Comparison of ENCODE assay signal across 10 cellular contexts in the genomic region with DNA sequence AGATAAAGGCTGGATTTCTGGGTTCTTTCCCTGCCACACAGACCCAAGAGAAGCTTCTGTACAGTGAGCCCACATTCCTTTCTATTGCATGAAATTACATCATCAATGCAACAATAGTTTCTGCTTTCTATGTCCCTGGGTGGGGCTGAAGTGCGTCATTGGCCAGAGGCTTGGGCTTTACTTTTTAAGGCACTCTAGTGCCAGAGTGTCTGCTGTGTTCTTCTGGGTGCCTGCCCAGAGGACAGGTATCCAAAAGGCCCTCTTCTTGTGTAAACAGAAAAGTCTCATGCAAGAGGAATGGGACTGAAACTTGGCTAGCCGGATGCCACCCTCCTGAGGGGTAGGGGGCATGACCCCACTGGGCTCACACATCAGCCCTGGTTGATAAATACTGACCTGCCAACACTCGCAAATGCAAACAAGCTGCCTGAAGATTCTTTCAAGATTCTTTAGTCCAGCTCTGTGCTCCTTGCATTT. TPM values are rescaled to one million over a fixed set of nuclear protein-coding genes. Genes with fewer than 3 reads are reported as not detected.
DNase-seq lines count a peak whose midpoint lies in the region; ATAC-seq and TF ChIP-seq lines count a peak whose summit lies in the region.
"Had no signal": no experiment of that assay in that cellular context is flagged by ENCODE, and none has a peak within 500 bp of the region (broad histone marks: within the 10 kb centered on the region; RNA-seq: fewer than 3 reads in every experiment).

No MANE protein-coding gene starts in this region.

- H3K36me3 ChIP-seq in heart right ventricle (no peaks in the 10 kb centered on the region), suprapubic skin (no peaks in the 10 kb centered on the region)

- DNase-seq in HS-27A (ENCODE audit: low read depth) (peak; percentile 94), SW 1271 (lab: John Stamatoyannopoulos, UW) (peak; percentile 88 to 91), heart right ventricle (peak in 1 of 2 donors; percentile 15), suprapubic skin (ENCODE audit: low spot score in 2 of 2) (peak; percentile 82 to 89), GOT3 (lab: John Stamatoyannopoulos, UW) (no peak), medulla oblongata (ENCODE audit: extremely low spot score) (no peak)
- DNase-seq in stimulated activated CD4-positive, alpha-beta T cell treated with anti-CD3 and anti-CD28 coated beads, Interleukin-2, amount 100 ng/mL, for 48 hours = no peak

- no peak for TF ChIP-seq POLR2A in suprapubic skin (IDR thresholded peaks at IDR 0.05)

- intact Hi-C loops in heart right ventricle (cut with DNase I) = no loop called here

- WGBS in heart right ventricle, 2 donors = 63 to 75% methylated on average over 3 of the region's 3 CpGs
- 52% methylated on average over 3 of the region's 3 CpGs for WGBS in suprapubic skin

- ATAC-seq in heart right ventricle = peak in 5 of 8 donors; percentile 30 to 65 (median 52)
- no peak for ATAC-seq in HG03439 (IDR thresholded peaks at IDR 0.05; ENCODE audit: unreplicated experiment)
- ATAC-seq: GM23338, left colon had no signal

- H3K4me3 ChIP-seq in heart right ventricle (no peak overlapping the region), suprapubic skin (no peak overlapping the region)
- H3K4me3 ChIP-seq: GM23338 had no signal

- H3K9me3 ChIP-seq in heart right ventricle = no peaks in the 10 kb centered on the region
- no peaks in the 10 kb centered on the region for H3K9me3 ChIP-seq in suprapubic skin

- peak; percentile 95 for TF ChIP-seq EP300 in suprapubic skin (IDR thresholded peaks at IDR 0.05)

- peak overlapping the region in 5 of 10 donors; percentile 21 to 69 (median 65) for H3K27ac ChIP-seq in heart right ventricle
- H3K27ac ChIP-seq in suprapubic skin = peak overlapping the region; percentile 87

- H3K27me3 ChIP-seq in heart right ventricle (peaks cover 0 to 35% (median 18%) of the 10 kb centered on the region in 7 donors), suprapubic skin (no peaks in the 10 kb centered on the region)

- TF ChIP-seq CTCF in heart right ventricle (IDR thresholded peaks at IDR 0.05) (no peak), suprapubic skin (IDR thresholded peaks at IDR 0.05) (no peak)

- H3K4me1 ChIP-seq in heart right ventricle (peaks cover 0 to 32% (median 10%) of the 10 kb centered on the region in 9 donors), suprapubic skin (peaks cover 34% of the 10 kb centered on the region)

RNA-seq across cellular contexts. Expression of a gene that starts 5.9 kb away (rescaled TPM):
- total RNA-seq in heart right ventricle = under 1 TPM in 1 of 10 donors, not detected in 9; 0.19 TPM
- under 1 TPM in 1 of 2 donors, not detected in 1; 0.01 TPM for polyA plus RNA-seq in heart right ventricle
- total RNA-seq in suprapubic skin = 100 to 1,000 TPM in 1 of 4 donors, 10 to 100 TPM in 2, 1 to 10 TPM in 1; 1.0 to 289 (median 37.0) TPM
- total RNA-seq: GM23338 had no signal

RNA-seq across cellular contexts. Expression of a gene that starts 11.0 kb away (rescaled TPM):
- total RNA-seq in heart right ventricle = not detected
- not detected for polyA plus RNA-seq in heart right ventricle
- 100 to 1,000 TPM in 1 of 4 donors, 10 to 100 TPM in 2, under 1 TPM in 1; 0.72 to 346 (median 21.0) TPM for total RNA-seq in suprapubic skin
- total RNA-seq: GM23338, left colon had no signal
- polyA plus RNA-seq: GM23338 had no signal

RNA-seq across cellular contexts. Expression of a gene that starts 40.8 kb away (rescaled TPM):
- not detected for total RNA-seq in heart right ventricle
- not detected for polyA plus RNA-seq in heart right ventricle
- 10 to 100 TPM in 3 of 4 donors, not detected in 1; 10.3 to 97.1 (median 33.9) TPM for total RNA-seq in suprapubic skin
- total RNA-seq: GM23338, left colon had no signal
- polyA plus RNA-seq: GM23338 had no signal

RNA-seq across cellular contexts. Expression of a gene that starts 47.3 kb away (rescaled TPM):
- 10 to 100 TPM in 1 of 10 donors, 1 to 10 TPM in 4, under 1 TPM in 2, not detected in 3; 0.59 to 10.8 (median 2.3) TPM for total RNA-seq in heart right ventricle
- polyA plus RNA-seq in heart right ventricle = 1 to 10 TPM in 1 of 2 donors, under 1 TPM in 1; 0.88 to 1.4 TPM
- total RNA-seq in suprapubic skin = 100 to 1,000 TPM in 3 of 4 donors, 10 to 100 TPM in 1; 95.8 to 176 (median 123) TPM

Comparison
In these comparisons a context has a peak if more than half of its experiments do, and no peak if none do; other contexts are left out.
1. DNase-seq: peak in HS-27A (single experiment), SW 1271 (2 of 2) and suprapubic skin (2 of 2); none in stimulated activated CD4-positive, alpha-beta T cell treated with anti-CD3 and anti-CD28 coated beads, Interleukin-2, amount 100 ng/mL, for 48 hours (0 of 2), GOT3 (single experiment) and medulla oblongata (single experiment).